Comparison of ENCODE assay signal across 8 cellular contexts in genomic region chr12:62259311-62259992, GRCh38. TPM values are rescaled to one million over a fixed set of nuclear protein-coding genes. Genes with fewer than 3 reads are reported as not detected.
DNase-seq lines count a peak whose midpoint lies in the region; ATAC-seq and TF ChIP-seq lines count a peak whose summit lies in the region.

No MANE protein-coding gene starts in this region.

- peaks cover 11 to 59% (median 51%) of the 10 kb centered on the region in 4 donors for H3K4me1 Mint-ChIP-seq in naive thymus-derived CD8-positive, alpha-beta T cell

- H3K36me3 ChIP-seq in RWPE2 (ENCODE audit: low read depth): no peaks in the 10 kb centered on the region; the same call in 1 of the 2 replicates

- peaks cover 0 to 13% (median 6%) of the 10 kb centered on the region in 3 donors for H3K36me3 Mint-ChIP-seq in naive thymus-derived CD8-positive, alpha-beta T cell

- H3K9me3 ChIP-seq in RWPE2 (ENCODE audit: severe bottlenecking): no peaks in the 10 kb centered on the region

- peak; percentile 10 for ATAC-seq in GM21390 (IDR thresholded peaks at IDR 0.05; ENCODE audit: unreplicated experiment)
- ATAC-seq in RWPE2 (ENCODE audit: low read depth): peak; percentile 30
- ATAC-seq in naive thymus-derived CD8-positive, alpha-beta T cell: peak; percentile 20 to 31

- no peaks in the 10 kb centered on the region for H3K27me3 Mint-ChIP-seq in naive thymus-derived CD8-positive, alpha-beta T cell

- TF ChIP-seq CTCF in RWPE2 (IDR thresholded peaks at IDR 0.05; ENCODE audit: poor library complexity, severe bottlenecking) (no peak), epithelial cell of esophagus (IDR thresholded peaks at IDR 0.05; ENCODE audit: insufficient read depth, low read depth, low read length, missing control alignments) (peak; percentile 3)

- H3K27me3 ChIP-seq in RWPE2 (ENCODE audit: insufficient read depth, poor library complexity, severe bottlenecking): no peaks in the 10 kb centered on the region

- peak overlapping the region; percentile 94 to 100 (median 99) for H3K27ac Mint-ChIP-seq in naive thymus-derived CD8-positive, alpha-beta T cell

- H3K9me3 Mint-ChIP-seq in naive thymus-derived CD8-positive, alpha-beta T cell: no peaks in the 10 kb centered on the region

- H3K27ac ChIP-seq in RWPE2 (ENCODE audit: poor library complexity, severe bottlenecking): peak overlapping the region; percentile 73

- H3K4me3 Mint-ChIP-seq in naive thymus-derived CD8-positive, alpha-beta T cell: peak overlapping the region; percentile 91 to 100 (median 97)

- POLR2A ChIA-PET in naive thymus-derived CD8-positive, alpha-beta T cell (lab: Charles Lee): interaction anchor here (0.6 to 1.9 kb wide), 12 partner anchors 8 to 351 kb away, joined by 3 to 9 read pairs (median 5); partner anchors contain the start of gene MON2

- H3K4me3 ChIP-seq in RWPE2 (ENCODE audit: severe bottlenecking) (peak overlapping the region; percentile 84), epithelial cell of esophagus (ENCODE audit: low read length) (peak overlapping the region; percentile 97)

- H3K4me1 ChIP-seq in RWPE2 (ENCODE audit: insufficient read depth, poor library complexity, severe bottlenecking): peaks cover 14% of the 10 kb centered on the region

- peak; percentile 63 for DNase-seq in DMS153 treated with DMSO at 0.1 percent for 48 hours (lab: John Stamatoyannopoulos, UW; ENCODE audit: unreplicated experiment)
- peak; percentile 19 for DNase-seq in HS-27A (ENCODE audit: low read depth)
- no peak for DNase-seq in RWPE2 (ENCODE audit: low spot score)
- DNase-seq in epithelial cell of esophagus (ENCODE audit: low read depth): no peak
- DNase-seq in naive thymus-derived CD8-positive, alpha-beta T cell: peak in 3 of 10 donors; percentile 8 to 21 (median 13)
- DNase-seq in NK-92 (lab: John Stamatoyannopoulos, UW; ENCODE audit: unreplicated experiment): no peak
- DNase-seq in retina: no peak

RNA-seq across cellular contexts. Expression of gene USP15, which starts 0.8 kb away (rescaled TPM):
- total RNA-seq in naive thymus-derived CD8-positive, alpha-beta T cell: 100 to 1,000 TPM; 153 to 164 TPM
- 10 to 100 TPM; 49.1 to 57.0 (median 54.6) TPM for polyA plus RNA-seq in naive thymus-derived CD8-positive, alpha-beta T cell

Comparison
In these comparisons a context has a peak if more than half of its experiments do, and no peak if none do; other contexts are left out.
1. DNase-seq: peak in DMS153 treated with DMSO at 0.1 percent for 48 hours (single experiment) and HS-27A (single experiment); none in RWPE2 (single experiment), epithelial cell of esophagus (single experiment), NK-92 (single experiment) and retina (single experiment).
2. Peak in every context shown above with its lines, with median percentiles within 50 percentile points of each other: ATAC-seq.